8 cellular contexts compared by ENCODE assay signal in genomic region chr5:36874465-36874864, GRCh38. TPM values are rescaled to one million over a fixed set of nuclear protein-coding genes. Genes with fewer than 3 reads are reported as not detected.
DNase-seq lines count a peak whose midpoint lies in the region; TF ChIP-seq lines count a peak whose summit lies in the region.

No MANE protein-coding gene starts in this region.

- peaks cover 53% of the 10 kb centered on the region for H3K4me1 Mint-ChIP-seq in brain

- peaks cover 18% of the 10 kb centered on the region for H3K27me3 Mint-ChIP-seq in brain

- H3K27ac Mint-ChIP-seq in brain: peak overlapping the region; percentile 61 to 100 (median 99)

- peaks cover 27 to 80% (median 70%) of the 10 kb centered on the region in 11 experiments for H4K20me1 ChIP-seq in BLaER1 treated with 17β-estradiol and CSF1 and Interleukin-3, amounts not matched to agents 10 nM and 100 nM
- peaks cover 81% of the 10 kb centered on the region for H4K20me1 ChIP-seq in Loucy (ENCODE audit: insufficient read depth, low read length, poor library complexity, severe bottlenecking)

- H3F3A ChIP-seq in Loucy (ENCODE audit: low read depth): no peaks in the 10 kb centered on the region; the same call in 1 of the 2 replicates

- H3K4me2 ChIP-seq in BLaER1 treated with 17β-estradiol and CSF1 and Interleukin-3, amounts not matched to agents 10 nM and 100 nM: peak overlapping the region; percentile 80 to 100 (median 91)
- peak overlapping the region; percentile 95 for H3K4me2 ChIP-seq in Loucy (ENCODE audit: low read depth, low read length, poor library complexity, severe bottlenecking)

- peaks cover 9% of the 10 kb centered on the region for H3K36me3 Mint-ChIP-seq in brain

- no peak overlapping the region for H2AFZ ChIP-seq in Loucy (ENCODE audit: low read length)

- TF ChIP-seq CTCF in Loucy (conservative IDR thresholded peaks at IDR 0.05; ENCODE audit: low read length) (no peak), brain (conservative IDR thresholded peaks at IDR 0.05) (no peak)

- peak overlapping the region; percentile 93 to 100 (median 99) for H3K9ac ChIP-seq in BLaER1 treated with 17β-estradiol and CSF1 and Interleukin-3, amounts not matched to agents 10 nM and 100 nM
- H3K9ac ChIP-seq in Loucy (ENCODE audit: low read depth, low read length, poor library complexity, severe bottlenecking) (peak overlapping the region; percentile 99), muscle layer of colon (ENCODE audit: low read length) (peak overlapping the region; percentile 98)

- H3K9me3 ChIP-seq in BLaER1 treated with 17β-estradiol and CSF1 and Interleukin-3, amounts not matched to agents 10 nM and 100 nM (replicated peaks in 1 of 11): no peaks in the 10 kb centered on the region
- H3K9me3 ChIP-seq in Loucy (ENCODE audit: insufficient read depth, low read depth, low read length) (no peaks in the 10 kb centered on the region), muscle layer of colon (ENCODE audit: low read length) (no peaks in the 10 kb centered on the region)

- DNase-seq in epidermal melanocyte (ENCODE audit: insufficient read length, low spot score) (no peak), GM19240 (ENCODE audit: insufficient read length, low spot score) (no peak), HK-2 (ENCODE audit: unreplicated experiment) (no peak)
- DNase-seq in effector CD4-positive, alpha-beta T cell: no peak

- H3K79me2 ChIP-seq in Loucy (ENCODE audit: insufficient read depth, low read length): peaks cover 97% of the 10 kb centered on the region

- peak overlapping the region; percentile 85 to 99 (median 97); a peak in 19 of 22 replicates for H3K27ac ChIP-seq in BLaER1 treated with 17β-estradiol and CSF1 and Interleukin-3, amounts not matched to agents 10 nM and 100 nM
- H3K27ac ChIP-seq in muscle layer of colon (ENCODE audit: low read depth, low read length): peak overlapping the region; percentile 99

- peaks cover 15 to 52% (median 39%) of the 10 kb centered on the region in 10 experiments; a peak in 19 of 20 replicates for H3K4me1 ChIP-seq in BLaER1 treated with 17β-estradiol and CSF1 and Interleukin-3, amounts not matched to agents 10 nM and 100 nM
- H3K4me1 ChIP-seq in Loucy (ENCODE audit: insufficient read depth, low read length, poor library complexity, severe bottlenecking): peaks cover 46% of the 10 kb centered on the region
- peaks cover 22% of the 10 kb centered on the region for H3K4me1 ChIP-seq in muscle layer of colon (ENCODE audit: insufficient read depth, low read length)

- peak overlapping the region; percentile 76 to 98 (median 94) for H3K4me3 ChIP-seq in BLaER1 treated with 17β-estradiol and CSF1 and Interleukin-3, amounts not matched to agents 10 nM and 100 nM
- H3K4me3 ChIP-seq in Loucy (ENCODE audit: low read length, poor library complexity, severe bottlenecking) (peak overlapping the region; percentile 93), muscle layer of colon (ENCODE audit: low read depth in 1 of 2, low read length in 2 of 2) (peak overlapping the region in 1 of 2 donors; percentile 79)

- no peaks in the 10 kb centered on the region for H3K27me3 ChIP-seq in BLaER1 treated with 17β-estradiol and CSF1 and Interleukin-3, amounts not matched to agents 10 nM and 100 nM
- H3K27me3 ChIP-seq in Loucy (ENCODE audit: insufficient read depth, low read length, poor library complexity, severe bottlenecking) (no peaks in the 10 kb centered on the region), muscle layer of colon (ENCODE audit: control insufficient read depth in 1 of 2, insufficient read depth in 2 of 2, low read length in 2 of 2) (no peaks in the 10 kb centered on the region)

- H3K4me3 Mint-ChIP-seq in brain: peak overlapping the region; percentile 92 to 99 (median 95)

- H3K9me3 Mint-ChIP-seq in brain: no peaks in the 10 kb centered on the region

- no peaks in the 10 kb centered on the region for H3K9me2 ChIP-seq in Loucy (replicated peaks; ENCODE audit: low read depth, low read length)

- peaks cover 0 to 14% (median 5%) of the 10 kb centered on the region in 11 experiments; a peak in 9 of 22 replicates for H3K36me3 ChIP-seq in BLaER1 treated with 17β-estradiol and CSF1 and Interleukin-3, amounts not matched to agents 10 nM and 100 nM
- H3K36me3 ChIP-seq in Loucy (ENCODE audit: insufficient read depth, low read length): no peaks in the 10 kb centered on the region
- no peaks in the 10 kb centered on the region for H3K36me3 ChIP-seq in muscle layer of colon (ENCODE audit: insufficient read depth, low read length)

RNA-seq across cellular contexts. Expression of gene NIPBL, which starts 2.1 kb away (rescaled TPM):
- polyA plus RNA-seq in brain (ENCODE audit: insufficient read depth, low read depth, low replicate concordance): 10.4 TPM
